8 cellular contexts compared by ENCODE assay signal in the genomic region with DNA sequence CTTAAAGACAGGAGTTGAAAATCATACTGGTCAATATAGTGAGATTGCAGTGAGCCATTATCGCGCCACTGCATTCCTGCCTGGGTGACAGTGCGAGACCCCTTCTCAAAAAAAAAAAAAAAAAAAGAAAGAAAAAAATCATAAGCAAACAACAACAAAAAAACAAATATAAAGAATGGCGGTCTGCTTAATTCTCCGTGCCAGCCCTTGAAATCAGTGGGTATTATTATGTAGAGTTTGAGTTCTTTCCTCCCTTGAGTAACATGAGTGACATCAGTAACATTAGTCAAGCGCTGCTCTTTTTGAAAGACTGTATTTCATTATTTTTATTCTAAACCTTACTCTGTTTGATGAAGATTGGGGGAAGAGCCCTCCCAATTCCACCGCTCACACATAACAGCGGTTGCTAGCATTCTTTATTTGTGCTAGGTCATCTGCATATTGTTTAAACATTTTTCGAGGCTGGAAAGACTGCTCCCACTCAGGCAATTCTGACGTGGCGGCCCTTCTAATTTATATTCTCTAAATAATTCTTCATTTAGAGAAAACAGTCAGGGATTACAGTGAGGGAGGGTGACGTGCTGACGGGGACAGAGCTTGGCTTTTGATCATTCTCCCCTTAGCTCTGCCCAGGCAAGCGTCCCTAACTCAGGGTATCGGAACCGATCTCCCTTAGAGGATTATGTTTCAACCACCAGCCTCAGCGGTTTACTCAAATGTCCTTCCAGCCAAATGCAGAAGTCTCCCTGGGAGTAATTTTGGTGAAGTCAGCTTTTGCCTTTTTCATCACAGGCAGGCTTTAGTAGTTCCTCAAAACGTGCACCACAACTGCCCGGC. TPM values are rescaled to one million over a fixed set of nuclear protein-coding genes. Genes with fewer than 3 reads are reported as not detected.
A peak's percentile ranks its signal among the peaks of the same experiment; 100 is the strongest.
DNase-seq lines count a peak whose midpoint lies in the region; ATAC-seq and TF ChIP-seq lines count a peak whose summit lies in the region.

No MANE protein-coding gene starts in this region.

- H3K27me3 ChIP-seq in MM.1S (replicated peaks; ENCODE audit: insufficient read depth, low read length) (no peaks in the 10 kb centered on the region), WERI-Rb-1 (ENCODE audit: insufficient read depth, low read depth, severe bottlenecking) (no peaks in the 10 kb centered on the region), uterus (no peaks in the 10 kb centered on the region)
- no peaks in the 10 kb centered on the region for H3K27me3 ChIP-seq in naive thymus-derived CD4-positive, alpha-beta T cell (ENCODE audit: control insufficient read depth in 2 of 2, insufficient read depth in 2 of 2, low read length in 2 of 2)

- peak overlapping the region; percentile 77 for H2AFZ ChIP-seq in MM.1S (ENCODE audit: low read length)

- TF ChIP-seq CTCF in MM.1S (IDR thresholded peaks at IDR 0.05; ENCODE audit: low read length) (no peak), WERI-Rb-1 (IDR thresholded peaks at IDR 0.05; ENCODE audit: low read depth, low read length) (no peak), uterus (IDR thresholded peaks at IDR 0.05) (no peak)

- peak overlapping the region; percentile 81 to 99 (median 92) for H3K4me3 Mint-ChIP-seq in naive thymus-derived CD4-positive, alpha-beta T cell

- H3K36me3 Mint-ChIP-seq in naive thymus-derived CD4-positive, alpha-beta T cell: no peaks in the 10 kb centered on the region

- peak overlapping the region; percentile 88 for H3K9ac ChIP-seq in MM.1S (ENCODE audit: low read length)

- peaks cover 23 to 46% (median 35%) of the 10 kb centered on the region in 7 donors for H3K4me1 Mint-ChIP-seq in naive thymus-derived CD4-positive, alpha-beta T cell

- DNase-seq in A172 (ENCODE audit: low spot score) (peak; percentile 34), MM.1S (peak; percentile 74), WERI-Rb-1 (no peak), epithelial cell of prostate (ENCODE audit: low read depth, low spot score) (no peak), uterus (no peak), NCI-H345 (lab: John Stamatoyannopoulos, UW) (no peak)
- DNase-seq in naive thymus-derived CD4-positive, alpha-beta T cell: peak in 1 of 9 donors; percentile 31

- peaks cover 43% of the 10 kb centered on the region for H3K79me2 ChIP-seq in MM.1S (ENCODE audit: low read length)

- POLR2A ChIA-PET in naive thymus-derived CD4-positive, alpha-beta T cell (lab: Charles Lee): interaction anchor here (0.7 to 1.6 kb wide), 11 partner anchors 11 to 103 kb away, joined by 3 to 25 read pairs (median 4); partner anchors contain the start of genes ATPSCKMT, CCT5 and ROPN1L

- peak overlapping the region; percentile 75 for H3K4me2 ChIP-seq in MM.1S (ENCODE audit: low read depth, low read length)

- peak overlapping the region; percentile 96 to 98 (median 97) for H3K27ac Mint-ChIP-seq in naive thymus-derived CD4-positive, alpha-beta T cell

- peaks cover 15% of the 10 kb centered on the region for H4K20me1 ChIP-seq in MM.1S (ENCODE audit: insufficient read depth, low read length)

- peak; percentile 11 for ATAC-seq in GM19452 (IDR thresholded peaks at IDR 0.05; ENCODE audit: unreplicated experiment)
- no peak for ATAC-seq in naive thymus-derived CD4-positive, alpha-beta T cell

- H3K36me3 ChIP-seq in MM.1S (replicated peaks; ENCODE audit: insufficient read depth, low read length) (no peaks in the 10 kb centered on the region), WERI-Rb-1 (peaks cover 15% of the 10 kb centered on the region), uterus (no peaks in the 10 kb centered on the region)
- no peaks in the 10 kb centered on the region for H3K36me3 ChIP-seq in naive thymus-derived CD4-positive, alpha-beta T cell (ENCODE audit: control insufficient read depth in 2 of 3, insufficient read depth in 3 of 3, low read length in 3 of 3)

- intact Hi-C loops in naive thymus-derived CD4-positive, alpha-beta T cell (cut with micrococcal nuclease): loop anchor here (1.0 to 5.0 kb wide), 8 partner anchors 45 to 409 kb away; partner anchors contain the start of genes CCT5 (in 2 of the 2), ROPN1L (in 2 of the 2), ANKRD33B (in 1 of the 2) and CMBL (in 1 of the 2)
- intact Hi-C loops in uterus (cut with DNase I; ENCODE audit: low total_unique reads): no loop called here

- H3K9me3 ChIP-seq in MM.1S (replicated peaks; ENCODE audit: insufficient read depth, low read length): no peaks in the 10 kb centered on the region
- H3K9me3 ChIP-seq in WERI-Rb-1 (ENCODE audit: severe bottlenecking): no peaks in the 10 kb centered on the region
- no peaks in the 10 kb centered on the region for H3K9me3 ChIP-seq in naive thymus-derived CD4-positive, alpha-beta T cell (ENCODE audit: control insufficient read depth in 2 of 3, low read length in 3 of 3)
- no peaks in the 10 kb centered on the region for H3K9me3 ChIP-seq in uterus

- TF ChIP-seq POLR2A in uterus (IDR thresholded peaks at IDR 0.05): no peak

- CTCF ChIA-PET in naive thymus-derived CD4-positive, alpha-beta T cell (lab: Charles Lee): interaction anchor here (0.7 kb wide), 1 partner anchor 83 kb away, joined by 3 read pairs; no protein-coding TSS in a partner anchor

- peaks cover 0 to 2% (median 0%) of the 10 kb centered on the region in 11 donors for H3K9me3 Mint-ChIP-seq in naive thymus-derived CD4-positive, alpha-beta T cell

- peak overlapping the region; percentile 99 for H3K27ac ChIP-seq in MM.1S (ENCODE audit: low read length)
- H3K27ac ChIP-seq in WERI-Rb-1: peak overlapping the region; percentile 100
- peak overlapping the region; percentile 94 for H3K27ac ChIP-seq in epithelial cell of prostate
- H3K27ac ChIP-seq in naive thymus-derived CD4-positive, alpha-beta T cell (ENCODE audit: low read depth, low read length): peak overlapping the region; percentile 84
- peak overlapping the region; percentile 90 to 99 for H3K27ac ChIP-seq in uterus

- H3F3A ChIP-seq in MM.1S (ENCODE audit: insufficient read depth, low read length): peaks cover 21% of the 10 kb centered on the region

- H3K4me3 ChIP-seq in MM.1S (ENCODE audit: low read length) (peak overlapping the region; percentile 85), WERI-Rb-1 (ENCODE audit: low read depth, low read length) (peak overlapping the region; percentile 93), uterus (peak overlapping the region; percentile 76 to 80)
- H3K4me3 ChIP-seq in naive thymus-derived CD4-positive, alpha-beta T cell (ENCODE audit: low read length): peak overlapping the region; percentile 84

- H3K4me1 ChIP-seq in MM.1S (ENCODE audit: low read length) (peaks cover 13% of the 10 kb centered on the region; the same call in 1 of the 2 replicates), uterus (peaks cover 0 to 6% of the 10 kb centered on the region in 2 donors)
- peaks cover 11 to 26% of the 10 kb centered on the region in 2 donors for H3K4me1 ChIP-seq in naive thymus-derived CD4-positive, alpha-beta T cell (ENCODE audit: control insufficient read depth in 2 of 2, insufficient read depth in 2 of 2, low read length in 2 of 2)

- no peaks in the 10 kb centered on the region for H3K9me2 ChIP-seq in MM.1S (replicated peaks; ENCODE audit: insufficient read depth, low read length)

- H3K27me3 Mint-ChIP-seq in naive thymus-derived CD4-positive, alpha-beta T cell: no peaks in the 10 kb centered on the region

RNA-seq across cellular contexts. Expression of gene MARCHF6, which starts 0.9 kb away (rescaled TPM):
- total RNA-seq in A172 (2014; rRNA removed; shearing (Covaris generic)): 30.3 and 48.8 TPM in 2 replicates
- 100 to 1,000 TPM in 4 of 5 experiments, 10 to 100 TPM in 1; 85.4 to 211 (median 180) TPM for total RNA-seq in naive thymus-derived CD4-positive, alpha-beta T cell
- 10 to 100 TPM; 42.5 to 49.4 TPM for polyA plus RNA-seq in naive thymus-derived CD4-positive, alpha-beta T cell
- total RNA-seq in uterus: 100 to 1,000 TPM in 3 of 4 donors, 10 to 100 TPM in 1; 62.1 to 234 (median 178) TPM

RNA-seq across cellular contexts. Expression of gene CMBL, which starts 44.9 kb away (rescaled TPM):
- total RNA-seq in A172 (2014; rRNA removed; shearing (Covaris generic)): 9.3 and 12.5 TPM in 2 replicates
- 1 to 10 TPM in 3 of 5 experiments, under 1 TPM in 2; 0.21 to 1.8 (median 1.3) TPM for total RNA-seq in naive thymus-derived CD4-positive, alpha-beta T cell
- under 1 TPM; 0.63 to 0.83 TPM for polyA plus RNA-seq in naive thymus-derived CD4-positive, alpha-beta T cell
- total RNA-seq in uterus: 10 to 100 TPM in 2 of 4 donors, 1 to 10 TPM in 2; 1.5 to 20.3 (median 9.1) TPM

Comparison
In these comparisons a context has a peak if more than half of its experiments do, and no peak if none do; other contexts are left out.
1. DNase-seq: peak in A172 (single experiment) and MM.1S (single experiment); none in WERI-Rb-1 (single experiment), epithelial cell of prostate (single experiment), uterus (0 of 2) and NCI-H345 (single experiment).
2. Peak in every context shown above with its lines, with median percentiles within 50 percentile points of each other: H3K27ac ChIP-seq and H3K4me3 ChIP-seq.